ENCODE assay signal across 10 cellular contexts in genomic region chr2:160241251-160242137, GRCh38. TPM values are rescaled to one million over a fixed set of nuclear protein-coding genes. Genes with fewer than 3 reads are reported as not detected.
A peak's percentile ranks its signal among the peaks of the same experiment; 100 is the strongest.
DNase-seq lines count a peak whose midpoint lies in the region; ATAC-seq and TF ChIP-seq lines count a peak whose summit lies in the region.
"Had no signal": no experiment of that assay in that cellular context is flagged by ENCODE, and none has a peak within 500 bp of the region (broad histone marks: within the 10 kb centered on the region; RNA-seq: fewer than 3 reads in every experiment).

No MANE protein-coding gene starts in this region.

- no peaks in the 10 kb centered on the region for H3K9me3 ChIP-seq in hepatocyte (ENCODE audit: low read depth)
- H3K9me3 ChIP-seq in upper lobe of left lung: no peaks in the 10 kb centered on the region

- TF ChIP-seq POLR2A in upper lobe of left lung (IDR thresholded peaks at IDR 0.05): no peak

- H3K27ac ChIP-seq in hepatocyte (peak overlapping the region; percentile 46), upper lobe of left lung (peak overlapping the region; percentile 13 to 67 (median 44))

- H4K20me1 ChIP-seq in hepatocyte (ENCODE audit: insufficient read depth, poor library complexity, severe bottlenecking): no peaks in the 10 kb centered on the region

- H2AFZ ChIP-seq in hepatocyte: no peak overlapping the region

- H3K4me1 ChIP-seq in hepatocyte (ENCODE audit: insufficient read depth) (peaks cover 17% of the 10 kb centered on the region), upper lobe of left lung (peaks cover 10 to 25% (median 18%) of the 10 kb centered on the region in 4 donors)

- ATAC-seq in upper lobe of left lung (ENCODE audit: low FRiP score in 2 of 2) (peak in 1 of 2 donors; percentile 90), HG03342 (IDR thresholded peaks at IDR 0.05; ENCODE audit: unreplicated experiment) (no peak), HG03521 (IDR thresholded peaks at IDR 0.05; ENCODE audit: unreplicated experiment) (no peak)

- no peaks in the 10 kb centered on the region for H3K79me2 ChIP-seq in hepatocyte

- 57% methylated on average over 4 of the region's 4 CpGs for WGBS in hepatocyte (ENCODE audit: low lambda C conversion rate, missing lambda C conversion rate)
- WGBS in upper lobe of left lung, 2 donors: 46 to 57% methylated on average over 4 of the region's 4 CpGs

- no peak for TF ChIP-seq CTCF in hepatocyte (IDR thresholded peaks at IDR 0.05; ENCODE audit: poor library complexity)
- no peak for TF ChIP-seq CTCF in upper lobe of left lung (IDR thresholded peaks at IDR 0.05)

- H3K4me2 ChIP-seq in hepatocyte: no peak overlapping the region

- H3K27me3 ChIP-seq in hepatocyte: no peaks in the 10 kb centered on the region
- H3K27me3 ChIP-seq in upper lobe of left lung: no peaks in the 10 kb centered on the region

- H3K36me3 ChIP-seq in hepatocyte (replicated peaks; ENCODE audit: insufficient read depth, low read depth): no peaks in the 10 kb centered on the region
- H3K36me3 ChIP-seq in upper lobe of left lung: no peaks in the 10 kb centered on the region

- H3K4me3 ChIP-seq in hepatocyte (no peak overlapping the region), upper lobe of left lung (no peak overlapping the region)

- peak; percentile 20 for DNase-seq in NCI-H1105 treated with DMSO at 0.1 percent for 48 hours (lab: John Stamatoyannopoulos, UW)
- DNase-seq in NCI-H1105 (lab: John Stamatoyannopoulos, UW): no peak
- DNase-seq in amniotic stem cell (lab: John Stamatoyannopoulos, UW): peak; percentile 32
- DNase-seq in hepatocyte (ENCODE audit: low spot score): peak; percentile 45
- DNase-seq in upper lobe of left lung: peak in 1 of 2 donors; percentile 74
- DNase-seq in NCI-H526 treated with DMSO at 0.1 percent for 48 hours (lab: John Stamatoyannopoulos, UW): no peak
- DNase-seq: 8988T; stimulated activated CD4-positive, alpha-beta T cell treated with anti-CD3 and anti-CD28 coated beads, Interleukin-2, amount 100 ng/mL, for 48 hours had no signal

- H3K9me2 ChIP-seq in hepatocyte (replicated peaks; ENCODE audit: insufficient read depth): no peaks in the 10 kb centered on the region

- peak in 3 of 4 donors; percentile 33 to 90 (median 44) for TF ChIP-seq EP300 in upper lobe of left lung (IDR thresholded peaks at IDR 0.05)

RNA-seq across cellular contexts. Expression of gene ITGB6, which starts 41.4 kb away (rescaled TPM):
- 37.4 and 41.1 TPM in 2 replicates for total RNA-seq in hepatocyte
- polyA plus RNA-seq in hepatocyte: 20.3 and 21.0 TPM in 2 replicates
- 100 to 1,000 TPM in 1 of 6 donors, 10 to 100 TPM in 5; 52.6 to 124 (median 68.8) TPM for total RNA-seq in upper lobe of left lung

Comparison
In these comparisons a context has a peak if more than half of its experiments do, and no peak if none do; other contexts are left out.
1. DNase-seq: peak in NCI-H1105 treated with DMSO at 0.1 percent for 48 hours (single experiment), amniotic stem cell (single experiment) and hepatocyte (single experiment); none in NCI-H1105 (single experiment) and NCI-H526 treated with DMSO at 0.1 percent for 48 hours (single experiment).